ENCODE assay signal across 14 cellular contexts in genomic region chr7:100808354-100808875, GRCh38. TPM values are rescaled to one million over a fixed set of nuclear protein-coding genes. Genes with fewer than 3 reads are reported as not detected.
A peak's percentile ranks its signal among the peaks of the same experiment; 100 is the strongest.
DNase-seq lines count a peak whose midpoint lies in the region; ATAC-seq, FAIRE-seq and TF ChIP-seq lines count a peak whose summit lies in the region.
"Had no signal": no experiment of that assay in that cellular context is flagged by ENCODE, and none has a peak within 500 bp of the region (broad histone marks: within the 10 kb centered on the region; RNA-seq: fewer than 3 reads in every experiment).

No MANE protein-coding gene starts in this region.

- intact Hi-C loops in MCF 10A (cut with micrococcal nuclease), result no loop called here
- intact Hi-C loops in breast epithelium (cut with DNase I; ENCODE audit: low total_unique reads), result no loop called here
- intact Hi-C loops in adrenal gland (cut with DNase I), result no loop called here
- intact Hi-C loops in HepG2 (cut with micrococcal nuclease; ENCODE audit: unreplicated experiment), result no loop called here

- H3K4me1 Mint-ChIP-seq in MCF 10A (ENCODE audit: insufficient read depth, unreplicated experiment), result peaks cover 11% of the 10 kb centered on the region

- no peak for TF ChIP-seq RAD21 in HepG2 (CRISPR knock-in tag; IDR thresholded peaks at IDR 0.05)

- TF ChIP-seq EP300 in HepG2 (IDR thresholded peaks at IDR 0.05; ENCODE audit: low read depth in 2 of 2, low read length in 2 of 2), result no peak
- no peak for TF ChIP-seq EP300 in HepG2 (CRISPR knock-in tag; IDR thresholded peaks at IDR 0.05; ENCODE audit: borderline replicate concordance)

- CTCF ChIA-PET in MCF 10A (lab: Yijun Ruan, JAX) (interaction anchor here (0.5 to 1.8 kb wide), 4 partner anchors 43 to 178 kb away, joined by 3 to 7 read pairs (median 4); partner anchors contain the start of gene POP7), HepG2 (lab: Yijun Ruan, JAX; ENCODE audit: low intra/inter-chr PET ratio, low total read pairs) (no interaction called here)

- H3K27me3 ChIP-seq in breast epithelium (no peaks in the 10 kb centered on the region), adrenal gland (no peaks in the 10 kb centered on the region), HepG2 (ENCODE audit: control insufficient read depth in 1 of 2, insufficient read depth in 2 of 2, low read length in 2 of 2) (no peaks in the 10 kb centered on the region)
- H3K27me3 ChIP-seq: BLaER1 treated with 17β-estradiol and CSF1 and Interleukin-3, amounts not matched to agents 10 nM and 100 nM had no signal

- no peak overlapping the region for H3K4me3 Mint-ChIP-seq in MCF 10A (ENCODE audit: unreplicated experiment)
- H3K4me3 Mint-ChIP-seq: CD4-positive, CD25-positive, alpha-beta regulatory T cell; GM23338 had no signal

- no peaks in the 10 kb centered on the region for H3K9me3 Mint-ChIP-seq in MCF 10A (ENCODE audit: unreplicated experiment)
- H3K9me3 Mint-ChIP-seq: CD4-positive, CD25-positive, alpha-beta regulatory T cell; GM23338 had no signal

- H3K36me3 ChIP-seq in breast epithelium, result no peaks in the 10 kb centered on the region
- peaks cover 0 to 79% of the 10 kb centered on the region in 2 donors for H3K36me3 ChIP-seq in adrenal gland (replicated peaks in 1 of 2)
- peaks cover 32 to 80% of the 10 kb centered on the region in 2 experiments for H3K36me3 ChIP-seq in HepG2 (replicated peaks in 1 of 2; ENCODE audit: control insufficient read depth in 1 of 2, insufficient read depth in 2 of 2, low read length in 2 of 2)

- H3K4me3 ChIP-seq in breast epithelium (no peak overlapping the region), adrenal gland (no peak overlapping the region), HepG2 (replicated peaks in 1 of 3; ENCODE audit: insufficient read depth in 1 of 3, low read depth in 2 of 3, low read length in 3 of 3) (no peak overlapping the region)
- H3K4me3 ChIP-seq: BLaER1 treated with 17β-estradiol and CSF1 and Interleukin-3, amounts not matched to agents 10 nM and 100 nM; GM23338 had no signal

- H3K27ac ChIP-seq in breast epithelium (no peak overlapping the region), adrenal gland (peak overlapping the region; percentile 36 to 82 (median 61)), HepG2 (ENCODE audit: extremely low read length, insufficient read depth, low read length) (peak overlapping the region; percentile 8)

- peaks cover 99% of the 10 kb centered on the region for H3K36me3 Mint-ChIP-seq in MCF 10A (ENCODE audit: insufficient read depth, unreplicated experiment)
- H3K36me3 Mint-ChIP-seq: CD4-positive, CD25-positive, alpha-beta regulatory T cell had no signal

- no peak for TF ChIP-seq CTCF in MCF 10A (IDR thresholded peaks at IDR 0.05; ENCODE audit: unreplicated experiment)
- no peak for TF ChIP-seq CTCF in breast epithelium (IDR thresholded peaks at IDR 0.05)
- no peak for TF ChIP-seq CTCF in adrenal gland (IDR thresholded peaks at IDR 0.05)
- no peak for TF ChIP-seq CTCF in HepG2 (CRISPR knock-in tag; IDR thresholded peaks at IDR 0.05)

- H3K9ac ChIP-seq in HepG2 (ENCODE audit: insufficient read depth, low read depth, low read length), result no peak overlapping the region

- no peak for DNase-seq in MCF 10A (ENCODE audit: unreplicated experiment)
- no peak for DNase-seq in breast epithelium (ENCODE audit: low spot score in 2 of 2)
- DNase-seq in adrenal gland, result peak in 2 of 7 donors; percentile 65 to 71
- DNase-seq in HepG2 (ENCODE audit: low spot score), result no peak
- DNase-seq in SIG-M5 treated with dmso at 0.1 percent for 504 hours (lab: John Stamatoyannopoulos, UW; ENCODE audit: unreplicated experiment), result no peak
- DNase-seq: ACHN; Calu3; CD4-positive, CD25-positive, alpha-beta regulatory T cell; DMS 273 treated with DMSO at 0.1 percent for 48 hours; HCEC 1CT had no signal

- H3K4me1 ChIP-seq in breast epithelium (peaks cover 0 to 4% of the 10 kb centered on the region in 2 donors), adrenal gland (replicated peaks in 1 of 2) (peaks cover 25 to 28% of the 10 kb centered on the region in 2 donors), HepG2 (ENCODE audit: insufficient read depth, low read length) (peaks cover 37% of the 10 kb centered on the region)

- H3K79me2 ChIP-seq in HepG2 (ENCODE audit: insufficient read depth, low read length), result no peaks in the 10 kb centered on the region

- BruUV-seq in MCF 10A (replicated peaks; lab: Mats Ljungman, UMichigan) (no TSS peak), HepG2 (replicated peaks; lab: Mats Ljungman, UMichigan) (no TSS peak)

- H2AFZ ChIP-seq in HepG2 (ENCODE audit: low read length), result no peak overlapping the region
- H2AFZ ChIP-seq: GM23338 had no signal

- no peaks in the 10 kb centered on the region; the same call in 1 of the 2 replicates for H4K20me1 ChIP-seq in HepG2 (ENCODE audit: insufficient read depth, low read length)
- H4K20me1 ChIP-seq: BLaER1 treated with 17β-estradiol and CSF1 and Interleukin-3, amounts not matched to agents 10 nM and 100 nM had no signal

- POLR2A ChIA-PET in MCF 10A (lab: Yijun Ruan, JAX), result no interaction called here
- POLR2A ChIA-PET in HepG2 (lab: Yijun Ruan, JAX), result interaction anchor here (1.5 kb wide), 1 partner anchor 23 kb away, joined by 4 read pairs; no protein-coding TSS in a partner anchor

- in situ Hi-C loops in HepG2 (cut with HindIII; ENCODE audit: extremely low pct_ligation_motif_present, low pct_unique_long_range_greater_than_20kb), result no loop called here

- 37 to 49% (median 46%) methylated on average over 5 of the region's 5 CpGs for WGBS in adrenal gland, 4 donors
- WGBS in HepG2 (ENCODE audit: low lambda C conversion rate), result 90% methylated on average over 3 of the region's 5 CpGs

- H3K27ac Mint-ChIP-seq in MCF 10A (ENCODE audit: low read depth, unreplicated experiment), result peak overlapping the region; percentile 49
- H3K27ac Mint-ChIP-seq: CD4-positive, CD25-positive, alpha-beta regulatory T cell; GM23338 had no signal

- H3K27me3 Mint-ChIP-seq in MCF 10A (ENCODE audit: insufficient read depth, unreplicated experiment), result no peaks in the 10 kb centered on the region

- no peak; the same call in 2 of the 3 replicates for ATAC-seq in HepG2
- no peak for ATAC-seq in GM21723 (IDR thresholded peaks at IDR 0.05; ENCODE audit: unreplicated experiment)
- no peak for ATAC-seq in GM21619 (IDR thresholded peaks at IDR 0.05; ENCODE audit: unreplicated experiment)
- ATAC-seq: GM23338 had no signal

- H3K9me3 ChIP-seq in breast epithelium, result no peaks in the 10 kb centered on the region
- H3K9me3 ChIP-seq in adrenal gland (replicated peaks in 1 of 3), result no peaks in the 10 kb centered on the region
- H3K9me3 ChIP-seq in HepG2 (ENCODE audit: low read length), result no peaks in the 10 kb centered on the region
- H3K9me3 ChIP-seq: BLaER1 treated with 17β-estradiol and CSF1 and Interleukin-3, amounts not matched to agents 10 nM and 100 nM had no signal

- no peak for FAIRE-seq in HepG2 (lab: Jason Lieb, UNC)

- no peak for TF ChIP-seq POLR2A in breast epithelium (IDR thresholded peaks at IDR 0.05)
- TF ChIP-seq POLR2A in adrenal gland (IDR thresholded peaks at IDR 0.05), result no peak
- TF ChIP-seq POLR2A in HepG2 (IDR thresholded peaks at IDR 0.05; ENCODE audit: insufficient read depth in 1 of 2, low read depth in 2 of 2, low read length in 2 of 2), result no peak

- H3K4me2 ChIP-seq in HepG2 (ENCODE audit: low read depth, low read length), result no peak overlapping the region
- H3K4me2 ChIP-seq: BLaER1 treated with 17β-estradiol and CSF1 and Interleukin-3, amounts not matched to agents 10 nM and 100 nM; GM23338 had no signal

RNA-seq across cellular contexts. Expression of gene EPHB4, which starts 18.9 kb away (rescaled TPM):
- total RNA-seq in MCF 10A (2022) (48.8 and 51.3 TPM in 2 replicates), breast epithelium (10 to 100 TPM; 21.4 to 64.9 (median 31.8) TPM), adrenal gland (100 to 1,000 TPM in 6 of 8 donors, 10 to 100 TPM in 2; 91.3 to 188 (median 116) TPM), HepG2 (2016; rRNA removed; fragmentation: Illumina TruSeq; extraction: Trizol) (43.7 and 69.6 TPM in 2 replicates)
- polyA plus RNA-seq in adrenal gland (10 to 100 TPM; 31.5 to 67.3 (median 37.2) TPM), HepG2 (2011; rRNA removed) (61.4 and 68.6 TPM in 2 replicates)
- 115 and 125 TPM in 2 replicates for total RNA-seq in HepG2 (2016; cell fraction: cytosol; rRNA removed; fragmentation: Illumina TruSeq; extraction: Trizol; ENCODE audit: low read depth)
- total RNA-seq in HepG2 (2016; cell fraction: insoluble cytoplasmic fraction; rRNA removed; fragmentation: Illumina TruSeq; extraction: Trizol), result 33.6 and 74.6 TPM in 2 replicates
- total RNA-seq in HepG2 (2016; cell fraction: membrane; rRNA removed; fragmentation: Illumina TruSeq; extraction: Trizol), result 93.1 and 103 TPM in 2 replicates
- total RNA-seq in HepG2 (2016; cell fraction: nucleus; rRNA removed; fragmentation: Illumina TruSeq; extraction: Trizol), result 48.0 and 55.0 TPM in 2 replicates
- polyA plus RNA-seq in HepG2 (2011; cell fraction: cytosol; rRNA removed), result 64.7 and 70.1 TPM in 2 replicates
- 67.4 and 70.1 TPM in 2 replicates for polyA plus RNA-seq in HepG2 (2011; cell fraction: nucleus; rRNA removed)
- polyA plus RNA-seq in HepG2 (2012), result 41.3 and 63.8 TPM in 2 replicates
- 21.4 and 23.9 TPM in 2 replicates for polyA plus RNA-seq in HepG2 (2016; cell fraction: cytosol; fragmentation: Illumina TruSeq; extraction: Trizol; ENCODE audit: low read depth)
- 33.0 and 43.1 TPM in 2 replicates for polyA plus RNA-seq in HepG2 (2016; cell fraction: insoluble cytoplasmic fraction; fragmentation: Illumina TruSeq; extraction: Trizol; ENCODE audit: low read depth)
- polyA plus RNA-seq in HepG2 (2016; cell fraction: membrane; fragmentation: Illumina TruSeq; extraction: Trizol; ENCODE audit: low read depth), result 52.7 and 65.5 TPM in 2 replicates
- 79.2 and 79.8 TPM in 2 replicates for polyA plus RNA-seq in HepG2 (2016; cell fraction: nucleus; fragmentation: Illumina TruSeq; extraction: Trizol; ENCODE audit: insufficient read depth, low read depth)
- polyA minus RNA-seq in HepG2 (2011; rRNA and poly(A)+ RNA removed; ENCODE audit: low replicate concordance), result 43.5 and 157 TPM in 2 replicates
- 51.4 and 51.7 TPM in 2 replicates for polyA minus RNA-seq in HepG2 (2011; cell fraction: cytosol; rRNA and poly(A)+ RNA removed)
- 43.1 and 44.5 TPM in 2 replicates for polyA minus RNA-seq in HepG2 (2011; cell fraction: nucleus; rRNA and poly(A)+ RNA removed)
- polyA plus RNA-seq: CD4-positive, CD25-positive, alpha-beta regulatory T cell had no signal

RNA-seq across cellular contexts. Expression of gene SLC12A9, which starts 44.1 kb away (rescaled TPM):
- total RNA-seq in MCF 10A (2022), result 19.2 and 21.0 TPM in 2 replicates
- total RNA-seq in breast epithelium, result 10 to 100 TPM; 13.3 to 18.0 (median 16.7) TPM
- 10 to 100 TPM in 7 of 8 donors, 1 to 10 TPM in 1; 8.0 to 35.1 (median 20.2) TPM for total RNA-seq in adrenal gland
- 10 to 100 TPM in 2 of 3 donors, 1 to 10 TPM in 1; 6.1 to 60.3 (median 34.6) TPM for polyA plus RNA-seq in adrenal gland
- total RNA-seq in HepG2 (2016; rRNA removed; fragmentation: Illumina TruSeq; extraction: Trizol), result 5.4 and 16.6 TPM in 2 replicates
- total RNA-seq in HepG2 (2016; cell fraction: cytosol; rRNA removed; fragmentation: Illumina TruSeq; extraction: Trizol; ENCODE audit: low read depth), result 4.7 and 5.6 TPM in 2 replicates
- 5.6 and 18.2 TPM in 2 replicates for total RNA-seq in HepG2 (2016; cell fraction: insoluble cytoplasmic fraction; rRNA removed; fragmentation: Illumina TruSeq; extraction: Trizol)
- total RNA-seq in HepG2 (2016; cell fraction: membrane; rRNA removed; fragmentation: Illumina TruSeq; extraction: Trizol), result 7.9 and 9.1 TPM in 2 replicates
- total RNA-seq in HepG2 (2016; cell fraction: nucleus; rRNA removed; fragmentation: Illumina TruSeq; extraction: Trizol), result 14.7 and 18.3 TPM in 2 replicates
- polyA plus RNA-seq in HepG2 (2011; rRNA removed), result 8.7 and 13.9 TPM in 2 replicates
- polyA plus RNA-seq in HepG2 (2011; cell fraction: cytosol; rRNA removed), result 6.6 and 7.9 TPM in 2 replicates
- 25.6 and 27.8 TPM in 2 replicates for polyA plus RNA-seq in HepG2 (2011; cell fraction: nucleus; rRNA removed)
- polyA plus RNA-seq in HepG2 (2012), result 6.2 and 8.0 TPM in 2 replicates
- polyA plus RNA-seq in HepG2 (2016; cell fraction: cytosol; fragmentation: Illumina TruSeq; extraction: Trizol; ENCODE audit: low read depth), result 1.6 and 2.0 TPM in 2 replicates
- 4.7 and 6.3 TPM in 2 replicates for polyA plus RNA-seq in HepG2 (2016; cell fraction: insoluble cytoplasmic fraction; fragmentation: Illumina TruSeq; extraction: Trizol; ENCODE audit: low read depth)
- polyA plus RNA-seq in HepG2 (2016; cell fraction: membrane; fragmentation: Illumina TruSeq; extraction: Trizol; ENCODE audit: low read depth), result 4.0 and 4.6 TPM in 2 replicates
- polyA plus RNA-seq in HepG2 (2016; cell fraction: nucleus; fragmentation: Illumina TruSeq; extraction: Trizol; ENCODE audit: insufficient read depth, low read depth), result 31.8 and 35.4 TPM in 2 replicates
- 12.3 and 25.2 TPM in 2 replicates for polyA minus RNA-seq in HepG2 (2011; rRNA and poly(A)+ RNA removed; ENCODE audit: low replicate concordance)
- 3.1 and 5.7 TPM in 2 replicates for polyA minus RNA-seq in HepG2 (2011; cell fraction: cytosol; rRNA and poly(A)+ RNA removed)
- polyA minus RNA-seq in HepG2 (2011; cell fraction: nucleus; rRNA and poly(A)+ RNA removed), result 4.0 and 6.5 TPM in 2 replicates

RNA-seq across cellular contexts. Expression of gene TRIP6, which starts 58.8 kb away (rescaled TPM):
- total RNA-seq in MCF 10A (2022) (106 and 132 TPM in 2 replicates), breast epithelium (10 to 100 TPM; 45.3 to 62.8 (median 49.8) TPM), adrenal gland (100 to 1,000 TPM in 2 of 8 donors, 10 to 100 TPM in 6; 44.8 to 105 (median 75.6) TPM), HepG2 (2016; rRNA removed; fragmentation: Illumina TruSeq; extraction: Trizol) (0.38 TPM in 1 of 2 replicates, not detected in the other)
- polyA plus RNA-seq in adrenal gland (10 to 100 TPM in 2 of 3 donors, 1 to 10 TPM in 1; 8.9 to 88.6 (median 67.6) TPM), HepG2 (2011; rRNA removed) (0.30 and 0.34 TPM in 2 replicates)
- 0.61 and 0.71 TPM in 2 replicates for total RNA-seq in HepG2 (2016; cell fraction: cytosol; rRNA removed; fragmentation: Illumina TruSeq; extraction: Trizol; ENCODE audit: low read depth)
- 0.22 and 0.35 TPM in 2 replicates for total RNA-seq in HepG2 (2016; cell fraction: insoluble cytoplasmic fraction; rRNA removed; fragmentation: Illumina TruSeq; extraction: Trizol)
- total RNA-seq in HepG2 (2016; cell fraction: membrane; rRNA removed; fragmentation: Illumina TruSeq; extraction: Trizol), result 0.15 and 0.41 TPM in 2 replicates
- 0.41 and 0.65 TPM in 2 replicates for total RNA-seq in HepG2 (2016; cell fraction: nucleus; rRNA removed; fragmentation: Illumina TruSeq; extraction: Trizol)
- 0.13 and 0.21 TPM in 2 replicates for polyA plus RNA-seq in HepG2 (2011; cell fraction: cytosol; rRNA removed)
- polyA plus RNA-seq in HepG2 (2011; cell fraction: nucleus; rRNA removed), result 0.99 and 1.1 TPM in 2 replicates
- 0.24 and 0.55 TPM in 2 replicates for polyA plus RNA-seq in HepG2 (2012)
- polyA plus RNA-seq in HepG2 (2016; cell fraction: cytosol; fragmentation: Illumina TruSeq; extraction: Trizol; ENCODE audit: low read depth), result 0.20 and 0.31 TPM in 2 replicates
- polyA plus RNA-seq in HepG2 (2016; cell fraction: insoluble cytoplasmic fraction; fragmentation: Illumina TruSeq; extraction: Trizol; ENCODE audit: low read depth), result 0.19 and 0.32 TPM in 2 replicates
- polyA plus RNA-seq in HepG2 (2016; cell fraction: membrane; fragmentation: Illumina TruSeq; extraction: Trizol; ENCODE audit: low read depth), result 0.09 and 0.10 TPM in 2 replicates
- polyA plus RNA-seq in HepG2 (2016; cell fraction: nucleus; fragmentation: Illumina TruSeq; extraction: Trizol; ENCODE audit: insufficient read depth, low read depth), result 1.4 and 2.7 TPM in 2 replicates
- 0.32 and 43.8 TPM in 2 replicates for polyA minus RNA-seq in HepG2 (2011; rRNA and poly(A)+ RNA removed; ENCODE audit: low replicate concordance)
- polyA minus RNA-seq in HepG2 (2011; cell fraction: cytosol; rRNA and poly(A)+ RNA removed), result 0.53 and 0.69 TPM in 2 replicates
- polyA minus RNA-seq in HepG2 (2011; cell fraction: nucleus; rRNA and poly(A)+ RNA removed), result 0.62 and 0.90 TPM in 2 replicates

Comparison
In these comparisons a context has a peak if more than half of its experiments do, and no peak if none do; other contexts are left out.
1. H3K27ac ChIP-seq: peak in adrenal gland (5 of 5) and HepG2 (single experiment); none in breast epithelium (0 of 2).
2. RNA of gene TRIP6, which starts 58.8 kb away (total RNA-seq): 106 to 132 TPM in MCF 10A, 44.8 to 105 TPM in adrenal gland and 45.3 to 62.8 TPM in breast epithelium; 0.15 to 0.71 TPM in HepG2; every median in the first group is over 10 times any median in the second.